Comparison of ENCODE assay signal across 8 cellular contexts in genomic region chr16:87297918-87298631, GRCh38. TPM values are rescaled to one million over a fixed set of nuclear protein-coding genes. Genes with fewer than 3 reads are reported as not detected.
DNase-seq lines count a peak whose midpoint lies in the region; ATAC-seq and TF ChIP-seq lines count a peak whose summit lies in the region.

No MANE protein-coding gene starts in this region.

- no peaks in the 10 kb centered on the region for H3K27me3 Mint-ChIP-seq in activated CD8-positive, alpha-beta memory T cell treated with anti-CD3 and anti-CD28 coated beads, Interleukin-2, amount 10 ng/mL, durations not matched to agents 7 days and 5 days

- H3K4me3 Mint-ChIP-seq in activated CD8-positive, alpha-beta memory T cell treated with anti-CD3 and anti-CD28 coated beads, Interleukin-2, amount 10 ng/mL, durations not matched to agents 7 days and 5 days = no peak overlapping the region

- H3K36me3 ChIP-seq in gastroesophageal sphincter = no peaks in the 10 kb centered on the region

- peak in 3 of 4 experiments; percentile 29 to 58 (median 39) for TF ChIP-seq CTCF in gastroesophageal sphincter (IDR thresholded peaks at IDR 0.05)

- H3K4me3 ChIP-seq in gastroesophageal sphincter = no peak overlapping the region

- H3K9me3 Mint-ChIP-seq in activated CD8-positive, alpha-beta memory T cell treated with anti-CD3 and anti-CD28 coated beads, Interleukin-2, amount 10 ng/mL, durations not matched to agents 7 days and 5 days (ENCODE audit: low read depth) = no peaks in the 10 kb centered on the region

- H3K27ac Mint-ChIP-seq in activated CD8-positive, alpha-beta memory T cell treated with anti-CD3 and anti-CD28 coated beads, Interleukin-2, amount 10 ng/mL, durations not matched to agents 7 days and 5 days = no peak overlapping the region

- no peak overlapping the region for H3K27ac ChIP-seq in gastroesophageal sphincter

- H3K9me3 ChIP-seq in gastroesophageal sphincter = no peaks in the 10 kb centered on the region

- peaks cover 10% of the 10 kb centered on the region for H3K4me1 Mint-ChIP-seq in activated CD8-positive, alpha-beta memory T cell treated with anti-CD3 and anti-CD28 coated beads, Interleukin-2, amount 10 ng/mL, durations not matched to agents 7 days and 5 days

- ATAC-seq in activated CD8-positive, alpha-beta memory T cell treated with anti-CD3 and anti-CD28 coated beads, Interleukin-2, amount 10 ng/mL, durations not matched to agents 7 days and 5 days = peak; percentile 57
- ATAC-seq in gastroesophageal sphincter = no peak
- ATAC-seq in HG02623 (IDR thresholded peaks at IDR 0.05; ENCODE audit: unreplicated experiment) = no peak
- no peak for ATAC-seq in GM21515 (IDR thresholded peaks at IDR 0.05; ENCODE audit: unreplicated experiment)
- no peak for ATAC-seq in HG03135 (IDR thresholded peaks at IDR 0.05; ENCODE audit: unreplicated experiment)

- H3K36me3 Mint-ChIP-seq in activated CD8-positive, alpha-beta memory T cell treated with anti-CD3 and anti-CD28 coated beads, Interleukin-2, amount 10 ng/mL, durations not matched to agents 7 days and 5 days = peaks cover 5% of the 10 kb centered on the region

- H3K4me1 ChIP-seq in gastroesophageal sphincter = no peaks in the 10 kb centered on the region

- no peaks in the 10 kb centered on the region for H3K27me3 ChIP-seq in gastroesophageal sphincter

- TF ChIP-seq POLR2A in gastroesophageal sphincter (IDR thresholded peaks at IDR 0.05) = no peak

- CTCF ChIA-PET in activated CD8-positive, alpha-beta memory T cell treated with anti-CD3 and anti-CD28 coated beads, Interleukin-2, amount 10 ng/mL, durations not matched to agents 7 days and 5 days (lab: Charles Lee) = interaction anchor here (0.6 to 1.5 kb wide), 8 partner anchors 8 to 735 kb away, joined by 3 to 7 read pairs (median 3); no protein-coding TSS in a partner anchor

- 60 to 74% methylated on average over 4 of the region's 15 CpGs for WGBS in gastroesophageal sphincter (ENCODE audit: low coverage in 1 of 2), 2 donors

- no peak for TF ChIP-seq EP300 in gastroesophageal sphincter (IDR thresholded peaks at IDR 0.05)

- peak; percentile 27 for DNase-seq in CD1c-positive myeloid dendritic cell (ENCODE audit: extremely low spot score)
- peak; percentile 71 for DNase-seq in HuH-7.5 (ENCODE audit: low spot score)
- DNase-seq in activated CD8-positive, alpha-beta memory T cell treated with anti-CD3 and anti-CD28 coated beads, Interleukin-2, amount 10 ng/mL, durations not matched to agents 7 days and 5 days = peak; percentile 58
- DNase-seq in retina = peak; percentile 66

RNA-seq across cellular contexts. Expression of gene C16orf95, which starts 19.1 kb away (rescaled TPM):
- total RNA-seq in activated CD8-positive, alpha-beta memory T cell treated with anti-CD3 and anti-CD28 coated beads, Interleukin-2, amount 10 ng/mL, durations not matched to agents 7 days and 5 days = 10 to 100 TPM; 11.2 to 13.6 TPM
- 1 to 10 TPM in 3 of 4 donors, under 1 TPM in 1; 0.67 to 4.2 (median 2.2) TPM for total RNA-seq in gastroesophageal sphincter
